Comparison of ENCODE assay signal across 13 cellular contexts in genomic region chr5:93890657-93891056, GRCh38.
DNase-seq lines count a peak whose midpoint lies in the region; ATAC-seq and TF ChIP-seq lines count a peak whose summit lies in the region.
"Had no signal": no experiment of that assay in that cellular context is flagged by ENCODE, and none has a peak within 500 bp of the region (broad histone marks: within the 10 kb centered on the region; RNA-seq: fewer than 3 reads in every experiment).

No MANE protein-coding gene starts in this region.

- H3K27me3 ChIP-seq in adipocyte (replicated peaks; ENCODE audit: control insufficient read depth, insufficient read depth, low read length), result no peaks in the 10 kb centered on the region
- H3K27me3 ChIP-seq: gastrocnemius medialis had no signal

- H3K4me1 ChIP-seq in adipocyte (ENCODE audit: control insufficient read depth, insufficient read depth, low read length) (peaks cover 28% of the 10 kb centered on the region), mucosa of descending colon (ENCODE audit: low read depth) (no peaks in the 10 kb centered on the region)

- intact Hi-C loops in mucosa of descending colon (cut with DNase I, micrococcal nuclease), result no loop called here

- ATAC-seq in mucosa of descending colon, result peak; percentile 24
- no peak for ATAC-seq in HG02642 (IDR thresholded peaks at IDR 0.05; ENCODE audit: poor library complexity, unreplicated experiment)
- ATAC-seq in GM18861 (IDR thresholded peaks at IDR 0.05; ENCODE audit: unreplicated experiment), result no peak
- ATAC-seq in GM19452 (IDR thresholded peaks at IDR 0.05; ENCODE audit: unreplicated experiment), result no peak
- ATAC-seq in HG03135 (IDR thresholded peaks at IDR 0.05; ENCODE audit: unreplicated experiment), result no peak
- ATAC-seq: gastrocnemius medialis had no signal

- no peak for TF ChIP-seq CTCF in mucosa of descending colon (IDR thresholded peaks at IDR 0.05)

- no peak overlapping the region for H3K4me3 ChIP-seq in adipocyte (ENCODE audit: low read length)
- H3K4me3 ChIP-seq in mucosa of descending colon, result no peak overlapping the region
- H3K4me3 ChIP-seq: gastrocnemius medialis had no signal

- no peak overlapping the region for H3K9ac ChIP-seq in adipocyte (ENCODE audit: low read length)

- H3K9me3 ChIP-seq in adipocyte (ENCODE audit: control insufficient read depth, low read length) (no peaks in the 10 kb centered on the region), mucosa of descending colon (no peaks in the 10 kb centered on the region)
- H3K9me3 ChIP-seq: gastrocnemius medialis had no signal

- no peaks in the 10 kb centered on the region for H3K36me3 ChIP-seq in adipocyte (ENCODE audit: control insufficient read depth, insufficient read depth, low read length, severe bottlenecking)
- H3K36me3 ChIP-seq in mucosa of descending colon (ENCODE audit: low read depth), result no peaks in the 10 kb centered on the region
- H3K36me3 ChIP-seq: gastrocnemius medialis had no signal

- peak; percentile 99 for DNase-seq in DMS114 treated with DMSO at 0.1 percent for 48 hours (lab: John Stamatoyannopoulos, UW; ENCODE audit: unreplicated experiment)
- DNase-seq in NCI-H1436 treated with DMSO at 0.1 percent for 48 hours (lab: John Stamatoyannopoulos, UW), result peak; percentile 64
- peak; percentile 42 for DNase-seq in adipocyte (ENCODE audit: low read depth)
- DNase-seq in mucosa of descending colon, result no peak
- DNase-seq: activated T-cell treated with anti-CD3 and anti-CD28 coated beads, Interleukin-2, amount 50 U/mL, for 1 hour; amygdala; gastrocnemius medialis; NCI-H526 treated with DMSO at 0.1 percent for 48 hours; stimulated activated naive CD4-positive, alpha-beta T cell had no signal

Comparison
In these comparisons a context has a peak if more than half of its experiments do, and no peak if none do; other contexts are left out.
1. DNase-seq: peak in DMS114 treated with DMSO at 0.1 percent for 48 hours (single experiment), NCI-H1436 treated with DMSO at 0.1 percent for 48 hours (single experiment) and adipocyte (single experiment); none in mucosa of descending colon (0 of 3).